Comparison of ENCODE assay signal across 35 cellular contexts in the genomic region with DNA sequence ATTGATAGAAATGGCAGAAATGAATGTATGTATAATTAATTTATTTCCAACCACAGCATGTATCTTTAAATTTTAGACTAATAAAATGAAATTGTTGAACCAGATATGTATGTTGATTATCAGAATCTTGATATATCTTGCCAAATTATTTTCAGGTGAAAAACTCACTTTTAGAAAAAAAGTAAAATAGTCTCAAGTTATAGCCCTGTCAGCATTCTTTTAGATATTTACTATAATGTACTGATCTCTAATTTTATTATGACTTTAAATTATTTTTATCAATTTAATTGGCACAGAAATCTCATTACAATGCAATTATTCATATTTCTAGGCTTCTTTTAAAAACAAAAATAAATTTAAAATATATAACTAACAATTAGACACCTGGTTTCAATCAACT.
"Had no signal": no experiment of that assay in that cellular context is flagged by ENCODE, and none has a peak within 500 bp of the region (broad histone marks: within the 10 kb centered on the region; RNA-seq: fewer than 3 reads in every experiment).

No MANE protein-coding gene starts in this region.

- ATAC-seq: activated CD4-positive, alpha-beta T cell treated with anti-CD3 and anti-CD28 coated beads for 36 hours; activated CD8-positive, alpha-beta memory T cell treated with anti-CD3 and anti-CD28 coated beads, Interleukin-2, amount 10 ng/mL, durations not matched to agents 7 days and 5 days; activated CD8-positive, alpha-beta T cell treated with anti-CD3 and anti-CD28 coated beads, Interleukin-2, amount 10 ng/mL, durations not matched to agents 7 days and 5 days; activated naive CD8-positive, alpha-beta T cell treated with anti-CD3 and anti-CD28 coated beads, Interleukin-2, amount 50 U/mL, for 24 hours; foreskin keratinocyte; gastroesophageal sphincter had no signal

- H3K4me1 ChIP-seq: adrenal gland, ascending aorta, breast epithelium, esophagus muscularis mucosa, gastroesophageal sphincter had no signal

- DNase-seq: activated CD4-positive, alpha-beta memory T cell treated with anti-CD3 and anti-CD28 coated beads for 36 hours; activated CD4-positive, alpha-beta T cell treated with anti-CD3 and anti-CD28 coated beads for 36 hours; activated CD4-positive, alpha-beta T cell treated with anti-CD3 and anti-CD28 coated beads, Interleukin-2, amount 10 ng/mL, durations not matched to agents 24 days and 14 days; activated CD4-positive, CD25-positive, alpha-beta regulatory T cell; activated CD4-positive, CD25-positive, alpha-beta regulatory T cell treated with anti-CD3 and anti-CD28 coated beads, Interleukin-2, amount 50 U/mL, for 72 hours; activated CD8-positive, alpha-beta memory T cell treated with anti-CD3 and anti-CD28 coated beads, Interleukin-2, amount 10 ng/mL, durations not matched to agents 7 days and 5 days; activated CD8-positive, alpha-beta memory T cell treated with anti-CD3 and anti-CD28 coated beads, Interleukin-2, amount 50 U/mL, for 4 hours; activated CD8-positive, alpha-beta T cell treated with anti-CD3 and anti-CD28 coated beads, Interleukin-2, amount 10 ng/mL, durations not matched to agents 7 days and 5 days; activated effector memory CD4-positive, alpha-beta T cell treated with anti-CD3 and anti-CD28 coated beads, Interleukin-2, amount 50 U/mL, for 16 hours; activated naive CD4-positive, alpha-beta T cell treated with anti-CD3 and anti-CD28 coated beads for 36 hours; activated naive CD8-positive, alpha-beta T cell treated with anti-CD3 and anti-CD28 coated beads for 36 hours; activated naive CD8-positive, alpha-beta T cell treated with anti-CD3 and anti-CD28 coated beads, Interleukin-2, amount 50 U/mL, for 24 hours; activated T-cell treated with anti-CD3 and anti-CD28 coated beads, Interleukin-2, amount 50 U/mL, for 1 hour; activated T-cell treated with anti-CD3 and anti-CD28 coated beads, Interleukin-2, amount 50 U/mL, for 48 hours; adrenal gland; amygdala; central memory CD4-positive, alpha-beta T cell; cerebellar nuclear complex; dorsolateral prefrontal cortex; effector memory CD4-positive, alpha-beta T cell; endodermal cell; erythroblast; foreskin keratinocyte; T-helper 2 cell had no signal

- H3K4me3 Mint-ChIP-seq: activated CD4-positive, alpha-beta memory T cell treated with anti-CD3 and anti-CD28 coated beads for 36 hours; activated CD4-positive, alpha-beta T cell treated with anti-CD3 and anti-CD28 coated beads for 36 hours; activated CD4-positive, alpha-beta T cell treated with anti-CD3 and anti-CD28 coated beads, Interleukin-2, amount 10 ng/mL, durations not matched to agents 24 days and 14 days; activated CD8-positive, alpha-beta memory T cell treated with anti-CD3 and anti-CD28 coated beads, Interleukin-2, amount 10 ng/mL, durations not matched to agents 7 days and 5 days; activated CD8-positive, alpha-beta T cell treated with anti-CD3 and anti-CD28 coated beads, Interleukin-2, amount 10 ng/mL, durations not matched to agents 7 days and 5 days; activated naive CD4-positive, alpha-beta T cell treated with anti-CD3 and anti-CD28 coated beads for 36 hours; activated naive CD4-positive, alpha-beta T cell treated with anti-CD3 and anti-CD28 coated beads, Interleukin-2, amount 50 U/mL, for 24 hours; activated naive CD8-positive, alpha-beta T cell treated with anti-CD3 and anti-CD28 coated beads for 36 hours; activated naive CD8-positive, alpha-beta T cell treated with anti-CD3 and anti-CD28 coated beads, Interleukin-2, amount 50 U/mL, for 24 hours; activated T-helper 1 cell treated with anti-CD3 and anti-CD28 coated beads, Interleukin-12 subunit alpha, Interleukin-12 subunit beta, Interleukin-2, Interleukin-4 antibody, amounts not matched to agents 30 ng/mL and 10 ng/mL and 1 ng/mL, durations not matched to agents 14 hours and 24 hours and 36 hours; brain; dendritic cell treated with granulocyte-macrophage colony-stimulating factor and Interleukin-4, amounts not matched to agents 40 ng/mL and 50 ng/mL, for 4 days; endodermal cell had no signal

- H3K27ac Mint-ChIP-seq: activated CD4-positive, alpha-beta memory T cell treated with anti-CD3 and anti-CD28 coated beads for 36 hours; activated CD4-positive, alpha-beta T cell treated with anti-CD3 and anti-CD28 coated beads for 36 hours; activated CD4-positive, alpha-beta T cell treated with anti-CD3 and anti-CD28 coated beads, Interleukin-2, amount 10 ng/mL, durations not matched to agents 24 days and 14 days; activated CD8-positive, alpha-beta memory T cell treated with anti-CD3 and anti-CD28 coated beads, Interleukin-2, amount 10 ng/mL, durations not matched to agents 7 days and 5 days; activated CD8-positive, alpha-beta T cell treated with anti-CD3 and anti-CD28 coated beads, Interleukin-2, amount 10 ng/mL, durations not matched to agents 7 days and 5 days; activated naive CD4-positive, alpha-beta T cell treated with anti-CD3 and anti-CD28 coated beads for 36 hours; activated naive CD4-positive, alpha-beta T cell treated with anti-CD3 and anti-CD28 coated beads, Interleukin-2, amount 50 U/mL, for 24 hours; activated naive CD8-positive, alpha-beta T cell treated with anti-CD3 and anti-CD28 coated beads for 36 hours; activated naive CD8-positive, alpha-beta T cell treated with anti-CD3 and anti-CD28 coated beads, Interleukin-2, amount 50 U/mL, for 24 hours; activated T-helper 1 cell treated with anti-CD3 and anti-CD28 coated beads, Interleukin-12 subunit alpha, Interleukin-12 subunit beta, Interleukin-2, Interleukin-4 antibody, amounts not matched to agents 30 ng/mL and 10 ng/mL and 1 ng/mL, durations not matched to agents 14 hours and 24 hours and 36 hours; activated T-helper 2 cell treated with anti-CD3 and anti-CD28 coated beads, Interferon-gamma antibody, Interleukin-2, Interleukin-4, amounts not matched to agents 10 μg/mL and 5 μg/mL and 100 μg/mL, durations not matched to agents 14 hours and 24 hours and 36 hours; brain; dendritic cell treated with granulocyte-macrophage colony-stimulating factor and Interleukin-4, amounts not matched to agents 40 ng/mL and 50 ng/mL, for 4 days; endodermal cell had no signal

- H3K27me3 ChIP-seq: adrenal gland, ascending aorta, breast epithelium, cardiac muscle cell, dorsolateral prefrontal cortex, esophagus muscularis mucosa, foreskin keratinocyte, gastroesophageal sphincter had no signal

- H3K4me3 ChIP-seq: adrenal gland, ascending aorta, breast epithelium, cardiac muscle cell, coronary artery, dorsolateral prefrontal cortex, esophagus muscularis mucosa, gastroesophageal sphincter had no signal

- H3K36me3 Mint-ChIP-seq: activated CD4-positive, alpha-beta memory T cell treated with anti-CD3 and anti-CD28 coated beads for 36 hours; activated CD8-positive, alpha-beta memory T cell treated with anti-CD3 and anti-CD28 coated beads, Interleukin-2, amount 10 ng/mL, durations not matched to agents 7 days and 5 days; activated naive CD4-positive, alpha-beta T cell treated with anti-CD3 and anti-CD28 coated beads, Interleukin-2, amount 50 U/mL, for 24 hours; activated naive CD8-positive, alpha-beta T cell treated with anti-CD3 and anti-CD28 coated beads for 36 hours; brain had no signal

- H3K27ac ChIP-seq: adrenal gland, ascending aorta, breast epithelium, cardiac muscle cell, coronary artery, dorsolateral prefrontal cortex, esophagus muscularis mucosa, foreskin keratinocyte, gastroesophageal sphincter had no signal

- H3K27me3 Mint-ChIP-seq: activated CD4-positive, alpha-beta memory T cell treated with anti-CD3 and anti-CD28 coated beads for 36 hours; activated CD4-positive, alpha-beta T cell treated with anti-CD3 and anti-CD28 coated beads for 36 hours; activated CD4-positive, alpha-beta T cell treated with anti-CD3 and anti-CD28 coated beads, Interleukin-2, amount 10 ng/mL, durations not matched to agents 24 days and 14 days; activated CD8-positive, alpha-beta memory T cell treated with anti-CD3 and anti-CD28 coated beads, Interleukin-2, amount 10 ng/mL, durations not matched to agents 7 days and 5 days; activated naive CD4-positive, alpha-beta T cell treated with anti-CD3 and anti-CD28 coated beads, Interleukin-2, amount 50 U/mL, for 24 hours; activated naive CD8-positive, alpha-beta T cell treated with anti-CD3 and anti-CD28 coated beads for 36 hours; activated naive CD8-positive, alpha-beta T cell treated with anti-CD3 and anti-CD28 coated beads, Interleukin-2, amount 50 U/mL, for 24 hours; brain; dendritic cell treated with granulocyte-macrophage colony-stimulating factor and Interleukin-4, amounts not matched to agents 40 ng/mL and 50 ng/mL, for 4 days had no signal

- H3K9me3 Mint-ChIP-seq: activated naive CD4-positive, alpha-beta T cell treated with anti-CD3 and anti-CD28 coated beads for 36 hours; activated naive CD4-positive, alpha-beta T cell treated with anti-CD3 and anti-CD28 coated beads, Interleukin-2, amount 50 U/mL, for 24 hours; activated naive CD8-positive, alpha-beta T cell treated with anti-CD3 and anti-CD28 coated beads for 36 hours; activated T-helper 1 cell treated with anti-CD3 and anti-CD28 coated beads, Interleukin-12 subunit alpha, Interleukin-12 subunit beta, Interleukin-2, Interleukin-4 antibody, amounts not matched to agents 30 ng/mL and 10 ng/mL and 1 ng/mL, durations not matched to agents 14 hours and 24 hours and 36 hours; brain; dendritic cell treated with granulocyte-macrophage colony-stimulating factor and Interleukin-4, amounts not matched to agents 40 ng/mL and 50 ng/mL, for 4 days; endodermal cell had no signal

- H3K4me1 Mint-ChIP-seq: activated CD4-positive, alpha-beta T cell treated with anti-CD3 and anti-CD28 coated beads for 36 hours; activated CD4-positive, alpha-beta T cell treated with anti-CD3 and anti-CD28 coated beads, Interleukin-2, amount 10 ng/mL, durations not matched to agents 24 days and 14 days; activated CD8-positive, alpha-beta memory T cell treated with anti-CD3 and anti-CD28 coated beads, Interleukin-2, amount 10 ng/mL, durations not matched to agents 7 days and 5 days; activated naive CD4-positive, alpha-beta T cell treated with anti-CD3 and anti-CD28 coated beads, Interleukin-2, amount 50 U/mL, for 24 hours; activated naive CD8-positive, alpha-beta T cell treated with anti-CD3 and anti-CD28 coated beads for 36 hours; activated naive CD8-positive, alpha-beta T cell treated with anti-CD3 and anti-CD28 coated beads, Interleukin-2, amount 50 U/mL, for 24 hours; brain; endodermal cell had no signal

- H3K36me3 ChIP-seq: adrenal gland, ascending aorta, breast epithelium, cardiac muscle cell, esophagus muscularis mucosa, gastroesophageal sphincter had no signal

- H3K9me3 ChIP-seq: ascending aorta, breast epithelium, esophagus muscularis mucosa, gastroesophageal sphincter had no signal
